15 cellular contexts compared by ENCODE assay signal in genomic region chr3:151305778-151306157, GRCh38. TPM values are rescaled to one million over a fixed set of nuclear protein-coding genes. Genes with fewer than 3 reads are reported as not detected.
DNase-seq lines count a peak whose midpoint lies in the region; ATAC-seq and TF ChIP-seq lines count a peak whose summit lies in the region.
"Had no signal": no experiment of that assay in that cellular context is flagged by ENCODE, and none has a peak within 500 bp of the region (broad histone marks: within the 10 kb centered on the region; RNA-seq: fewer than 3 reads in every experiment).

No MANE protein-coding gene starts in this region.

- H3K36me3 ChIP-seq in ascending aorta: no peaks in the 10 kb centered on the region
- H3K36me3 ChIP-seq: lower lobe of right lung had no signal

- intact Hi-C loops in activated naive CD4-positive, alpha-beta T cell treated with anti-CD3 and anti-CD28 coated beads for 36 hours (cut with micrococcal nuclease): loop anchor here (1.0 to 10.0 kb wide), 9 partner anchors 11 to 1856 kb away; partner anchors contain the start of genes GPR87, P2RY14 and SIAH2
- intact Hi-C loops in ascending aorta (cut with DNase I): no loop called here

- H3K4me3 ChIP-seq in ascending aorta: no peak overlapping the region
- H3K4me3 ChIP-seq: body of pancreas, lower lobe of right lung had no signal

- no peaks in the 10 kb centered on the region for H3K9me3 Mint-ChIP-seq in activated naive CD4-positive, alpha-beta T cell treated with anti-CD3 and anti-CD28 coated beads for 36 hours
- no peaks in the 10 kb centered on the region for H3K9me3 Mint-ChIP-seq in activated naive CD4-positive, alpha-beta T cell treated with anti-CD3 and anti-CD28 coated beads, Interleukin-2, amount 10 ng/mL, durations not matched to agents 7 days and 5 days
- no peaks in the 10 kb centered on the region for H3K9me3 Mint-ChIP-seq in activated T-helper 17 cell treated with anti-CD3 and anti-CD28 coated beads, Interleukin-2, amount 50 U/mL, for 72 hours
- no peaks in the 10 kb centered on the region for H3K9me3 Mint-ChIP-seq in type B pancreatic cell

- DNase-seq in activated naive CD4-positive, alpha-beta T cell treated with anti-CD3 and anti-CD28 coated beads for 36 hours: no peak
- no peak for DNase-seq in activated naive CD4-positive, alpha-beta T cell treated with anti-CD3 and anti-CD28 coated beads, Interleukin-2, amount 10 ng/mL, durations not matched to agents 7 days and 5 days
- no peak for DNase-seq in foreskin keratinocyte
- no peak for DNase-seq in type B pancreatic cell (ENCODE audit: extremely low spot score, unreplicated experiment)
- no peak for DNase-seq in cortex of kidney (lab: John Stamatoyannopoulos, UW)
- no peak for DNase-seq in ascending aorta (ENCODE audit: low spot score in 2 of 2)
- DNase-seq: AML-193, NCI-H1105, NCI-H510A treated with DMSO at 0.1 percent for 48 hours, RPMI8226 had no signal

- H3K27me3 ChIP-seq in foreskin keratinocyte: no peaks in the 10 kb centered on the region
- no peaks in the 10 kb centered on the region for H3K27me3 ChIP-seq in ascending aorta
- H3K27me3 ChIP-seq: body of pancreas had no signal

- no peak for ATAC-seq in activated T-helper 17 cell treated with anti-CD3 and anti-CD28 coated beads, Interleukin-2, amount 50 U/mL, for 72 hours (replicated peaks)
- peak; percentile 5 for ATAC-seq in foreskin keratinocyte
- no peak for ATAC-seq in HG02852 (IDR thresholded peaks at IDR 0.05; ENCODE audit: unreplicated experiment)

- H3K4me1 ChIP-seq in foreskin keratinocyte (peaks cover 55% of the 10 kb centered on the region), ascending aorta (no peaks in the 10 kb centered on the region)
- H3K4me1 ChIP-seq: body of pancreas had no signal

- peak overlapping the region; percentile 38 for H3K27ac Mint-ChIP-seq in activated naive CD4-positive, alpha-beta T cell treated with anti-CD3 and anti-CD28 coated beads for 36 hours
- H3K27ac Mint-ChIP-seq in activated naive CD4-positive, alpha-beta T cell treated with anti-CD3 and anti-CD28 coated beads, Interleukin-2, amount 10 ng/mL, durations not matched to agents 7 days and 5 days: no peak overlapping the region
- peak overlapping the region; percentile 93 for H3K27ac Mint-ChIP-seq in activated T-helper 17 cell treated with anti-CD3 and anti-CD28 coated beads, Interleukin-2, amount 50 U/mL, for 72 hours
- peak overlapping the region; percentile 97 for H3K27ac Mint-ChIP-seq in type B pancreatic cell

- CTCF ChIA-PET in activated naive CD4-positive, alpha-beta T cell treated with anti-CD3 and anti-CD28 coated beads for 36 hours (lab: Charles Lee): interaction anchor here (0.6 to 5.2 kb wide), 11 partner anchors 11 to 865 kb away, joined by 3 to 35 read pairs (median 5); partner anchors contain the start of gene GPR87
- CTCF ChIA-PET in activated naive CD4-positive, alpha-beta T cell treated with anti-CD3 and anti-CD28 coated beads, Interleukin-2, amount 10 ng/mL, durations not matched to agents 7 days and 5 days (lab: Charles Lee): interaction anchor here (0.9 to 2.9 kb wide), 5 partner anchors 16 to 149 kb away, joined by 3 to 10 read pairs (median 5); no protein-coding TSS in a partner anchor

- no peaks in the 10 kb centered on the region for H3K36me3 Mint-ChIP-seq in activated naive CD4-positive, alpha-beta T cell treated with anti-CD3 and anti-CD28 coated beads for 36 hours (ENCODE audit: low read depth)
- no peaks in the 10 kb centered on the region for H3K36me3 Mint-ChIP-seq in activated naive CD4-positive, alpha-beta T cell treated with anti-CD3 and anti-CD28 coated beads, Interleukin-2, amount 10 ng/mL, durations not matched to agents 7 days and 5 days
- H3K36me3 Mint-ChIP-seq in activated T-helper 17 cell treated with anti-CD3 and anti-CD28 coated beads, Interleukin-2, amount 50 U/mL, for 72 hours (ENCODE audit: low read depth): peaks cover 7% of the 10 kb centered on the region
- peaks cover 5% of the 10 kb centered on the region for H3K36me3 Mint-ChIP-seq in type B pancreatic cell

- no peak overlapping the region for H3K4me3 Mint-ChIP-seq in activated naive CD4-positive, alpha-beta T cell treated with anti-CD3 and anti-CD28 coated beads for 36 hours
- H3K4me3 Mint-ChIP-seq in activated naive CD4-positive, alpha-beta T cell treated with anti-CD3 and anti-CD28 coated beads, Interleukin-2, amount 10 ng/mL, durations not matched to agents 7 days and 5 days: no peak overlapping the region
- H3K4me3 Mint-ChIP-seq in activated T-helper 17 cell treated with anti-CD3 and anti-CD28 coated beads, Interleukin-2, amount 50 U/mL, for 72 hours: peak overlapping the region; percentile 69
- H3K4me3 Mint-ChIP-seq in type B pancreatic cell: peak overlapping the region; percentile 65

- peaks cover 16% of the 10 kb centered on the region for H3K27me3 Mint-ChIP-seq in activated naive CD4-positive, alpha-beta T cell treated with anti-CD3 and anti-CD28 coated beads for 36 hours (ENCODE audit: low read depth)
- peaks cover under 1% of the 10 kb centered on the region for H3K27me3 Mint-ChIP-seq in activated naive CD4-positive, alpha-beta T cell treated with anti-CD3 and anti-CD28 coated beads, Interleukin-2, amount 10 ng/mL, durations not matched to agents 7 days and 5 days
- H3K27me3 Mint-ChIP-seq in activated T-helper 17 cell treated with anti-CD3 and anti-CD28 coated beads, Interleukin-2, amount 50 U/mL, for 72 hours: peaks cover 9% of the 10 kb centered on the region
- no peaks in the 10 kb centered on the region for H3K27me3 Mint-ChIP-seq in type B pancreatic cell

- H3K27ac ChIP-seq in foreskin keratinocyte (peak overlapping the region; percentile 98), ascending aorta (no peak overlapping the region)
- H3K27ac ChIP-seq: lower lobe of right lung had no signal

- no peaks in the 10 kb centered on the region for H3K9me3 ChIP-seq in ascending aorta
- H3K9me3 ChIP-seq: body of pancreas, lower lobe of right lung had no signal

- peaks cover 59% of the 10 kb centered on the region for H3K4me1 Mint-ChIP-seq in activated naive CD4-positive, alpha-beta T cell treated with anti-CD3 and anti-CD28 coated beads for 36 hours (ENCODE audit: low read depth)
- H3K4me1 Mint-ChIP-seq in activated naive CD4-positive, alpha-beta T cell treated with anti-CD3 and anti-CD28 coated beads, Interleukin-2, amount 10 ng/mL, durations not matched to agents 7 days and 5 days: peaks cover 14% of the 10 kb centered on the region
- H3K4me1 Mint-ChIP-seq in activated T-helper 17 cell treated with anti-CD3 and anti-CD28 coated beads, Interleukin-2, amount 50 U/mL, for 72 hours: peaks cover 45% of the 10 kb centered on the region
- peaks cover 7% of the 10 kb centered on the region for H3K4me1 Mint-ChIP-seq in type B pancreatic cell (ENCODE audit: unreplicated experiment)

- TF ChIP-seq CTCF in foreskin keratinocyte (conservative IDR thresholded peaks at IDR 0.05): no peak
- no peak for TF ChIP-seq CTCF in type B pancreatic cell (conservative IDR thresholded peaks at IDR 0.05)
- no peak for TF ChIP-seq CTCF in ascending aorta (IDR thresholded peaks at IDR 0.05)

RNA-seq across cellular contexts. Expression of gene GPR87, which starts 10.9 kb away (rescaled TPM):
- under 1 TPM in 1 of 2 experiments, not detected in 1; 0.19 TPM for total RNA-seq in activated naive CD4-positive, alpha-beta T cell treated with anti-CD3 and anti-CD28 coated beads for 36 hours
- total RNA-seq in activated T-helper 17 cell treated with anti-CD3 and anti-CD28 coated beads, Interleukin-2, amount 50 U/mL, for 72 hours: 1 to 10 TPM; 3.2 to 5.0 TPM
- 58.3 and 62.8 TPM in 2 replicates for total RNA-seq in foreskin keratinocyte
- polyA plus RNA-seq in foreskin keratinocyte: 51.5 and 52.2 TPM in 2 replicates
- total RNA-seq in type B pancreatic cell (ENCODE audit: low replicate concordance): 5.5 and 28.9 TPM in 2 replicates
- total RNA-seq in ascending aorta: not detected
- total RNA-seq: body of pancreas had no signal

RNA-seq across cellular contexts. Expression of gene P2RY13, which starts 23.6 kb away (rescaled TPM):
- total RNA-seq in activated naive CD4-positive, alpha-beta T cell treated with anti-CD3 and anti-CD28 coated beads for 36 hours: not detected
- not detected for total RNA-seq in activated T-helper 17 cell treated with anti-CD3 and anti-CD28 coated beads, Interleukin-2, amount 50 U/mL, for 72 hours
- not detected in 2 replicates for total RNA-seq in foreskin keratinocyte
- polyA plus RNA-seq in foreskin keratinocyte: not detected in 2 replicates
- total RNA-seq in type B pancreatic cell (ENCODE audit: low replicate concordance): not detected in 2 replicates
- total RNA-seq in ascending aorta: 0.75 TPM
- total RNA-seq: H7 had no signal

RNA-seq across cellular contexts. Expression of gene P2RY14, which starts 27.4 kb away (rescaled TPM):
- total RNA-seq in activated naive CD4-positive, alpha-beta T cell treated with anti-CD3 and anti-CD28 coated beads for 36 hours: under 1 TPM; 0.12 to 0.69 TPM
- total RNA-seq in activated T-helper 17 cell treated with anti-CD3 and anti-CD28 coated beads, Interleukin-2, amount 50 U/mL, for 72 hours: 1 to 10 TPM in 1 of 2 donors, under 1 TPM in 1; 0.90 to 1.3 TPM
- total RNA-seq in foreskin keratinocyte: not detected in 2 replicates
- polyA plus RNA-seq in foreskin keratinocyte: not detected in 2 replicates
- total RNA-seq in type B pancreatic cell (ENCODE audit: low replicate concordance): 0.14 and 0.60 TPM in 2 replicates
- 2.7 TPM for total RNA-seq in ascending aorta
- total RNA-seq: H7 had no signal

Comparison
In these comparisons a context has a peak if more than half of its experiments do, and no peak if none do; other contexts are left out.
1. H3K4me3 Mint-ChIP-seq: peak in activated T-helper 17 cell treated with anti-CD3 and anti-CD28 coated beads, Interleukin-2, amount 50 U/mL, for 72 hours (single experiment) and type B pancreatic cell (single experiment); none in activated naive CD4-positive, alpha-beta T cell treated with anti-CD3 and anti-CD28 coated beads for 36 hours (single experiment) and activated naive CD4-positive, alpha-beta T cell treated with anti-CD3 and anti-CD28 coated beads, Interleukin-2, amount 10 ng/mL, durations not matched to agents 7 days and 5 days (single experiment).